23 cellular contexts compared by ENCODE assay signal in the genomic region with DNA sequence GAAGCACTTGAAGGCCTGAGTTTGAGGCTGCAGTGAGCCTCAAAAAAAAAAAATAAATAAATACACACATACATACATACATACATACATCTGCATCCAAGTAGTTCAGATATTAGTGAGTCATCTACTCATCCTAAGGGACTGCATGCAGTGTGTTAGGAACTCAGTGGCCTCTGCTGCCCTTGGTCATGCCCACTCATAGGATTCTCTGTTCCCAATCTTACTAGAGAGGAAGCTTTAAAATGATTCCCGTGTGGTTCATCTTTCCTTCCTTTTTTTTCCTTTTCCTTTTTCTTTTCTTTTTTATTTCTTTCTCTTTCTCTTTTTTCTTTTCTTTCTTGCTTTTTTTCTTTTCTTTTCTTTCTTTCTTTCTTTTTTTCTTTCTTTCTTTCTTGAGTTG. TPM values are rescaled to one million over a fixed set of nuclear protein-coding genes. Genes with fewer than 3 reads are reported as not detected.
A peak's percentile ranks its signal among the peaks of the same experiment; 100 is the strongest.
DNase-seq lines count a peak whose midpoint lies in the region; ATAC-seq, FAIRE-seq and TF ChIP-seq lines count a peak whose summit lies in the region.
"Had no signal": no experiment of that assay in that cellular context is flagged by ENCODE, and none has a peak within 500 bp of the region (broad histone marks: within the 10 kb centered on the region; RNA-seq: fewer than 3 reads in every experiment).

No MANE protein-coding gene starts in this region.

- H3K9me3 ChIP-seq in HepG2 (ENCODE audit: low read length) = no peaks in the 10 kb centered on the region
- H3K9me3 ChIP-seq in right lobe of liver = no peaks in the 10 kb centered on the region
- no peaks in the 10 kb centered on the region for H3K9me3 ChIP-seq in PC-3 (ENCODE audit: low read length)
- H3K9me3 ChIP-seq in hepatocyte (ENCODE audit: low read depth) = no peaks in the 10 kb centered on the region
- no peaks in the 10 kb centered on the region for H3K9me3 ChIP-seq in transverse colon
- H3K9me3 ChIP-seq: Caco-2 had no signal

- no peak overlapping the region for H3K27ac Mint-ChIP-seq in T-helper 2 cell treated with Interferon-gamma antibody and Interleukin-4, amounts not matched to agents 5 μg/mL and 100 μg/mL, for 36 hours
- H3K27ac Mint-ChIP-seq: B cell; CD4-positive, alpha-beta T cell; CD8-positive, alpha-beta T cell had no signal

- no TSS peak for BruUV-seq in HepG2 (replicated peaks; lab: Mats Ljungman, UMichigan)
- no TSS peak for BruUV-seq in PC-3 (replicated peaks; lab: Mats Ljungman, UMichigan)

- no peak for TF ChIP-seq CTCF in HepG2 (CRISPR knock-in tag; IDR thresholded peaks at IDR 0.05)
- TF ChIP-seq CTCF in right lobe of liver (IDR thresholded peaks at IDR 0.05) = no peak
- TF ChIP-seq CTCF in PC-3 (conservative IDR thresholded peaks at IDR 0.05; ENCODE audit: low read depth, low read length) = no peak
- TF ChIP-seq CTCF in hepatocyte (IDR thresholded peaks at IDR 0.05; ENCODE audit: poor library complexity) = no peak
- TF ChIP-seq CTCF in transverse colon (IDR thresholded peaks at IDR 0.05) = no peak

- intact Hi-C loops in HepG2 (cut with micrococcal nuclease; ENCODE audit: unreplicated experiment) = no loop called here
- intact Hi-C loops in right lobe of liver (cut with DNase I) = no loop called here
- intact Hi-C loops in PC-3 (cut with micrococcal nuclease) = no loop called here
- intact Hi-C loops in transverse colon (cut with DNase I; ENCODE audit: low total_unique reads) = no loop called here
- intact Hi-C loops in Right ventricle myocardium inferior (cut with DNase I) = no loop called here

- 78% methylated on average over 1 of the region's 1 CpG for WGBS in HepG2 (ENCODE audit: low lambda C conversion rate)
- 31% methylated on average over 1 of the region's 1 CpG for whole genome bisulfite sequencing in right lobe of liver (ENCODE audit: insufficient coverage, low coverage, low lambda C conversion rate, missing lambda C conversion rate)
- WGBS in hepatocyte (ENCODE audit: low lambda C conversion rate, missing lambda C conversion rate) = 73% methylated on average over 1 of the region's 1 CpG
- 78% methylated on average over 1 of the region's 1 CpG; no CpG with 5 or more reads in 1 of the 2 donors for WGBS in transverse colon (ENCODE audit: low coverage in 1 of 2), 2 donors

- H3K4me3 Mint-ChIP-seq in T-helper 2 cell treated with Interferon-gamma antibody and Interleukin-4, amounts not matched to agents 5 μg/mL and 100 μg/mL, for 36 hours = no peak overlapping the region
- H3K4me3 Mint-ChIP-seq: B cell; CD4-positive, alpha-beta T cell; CD8-positive, alpha-beta T cell had no signal

- in situ Hi-C loops in HepG2 (cut with HindIII; ENCODE audit: extremely low pct_ligation_motif_present, low pct_unique_long_range_greater_than_20kb) (no loop called here), transverse colon (cut with MboI; ENCODE audit: low pct_ligation_motif_present in 1 of 4, low pct_unique_long_range_greater_than_20kb in 1 of 4, low sequenced_read_pairs in 3 of 4) (no loop called here)

- TF ChIP-seq POLR2A in HepG2 (IDR thresholded peaks at IDR 0.05; ENCODE audit: insufficient read depth in 1 of 2, low read depth in 2 of 2, low read length in 2 of 2) (no peak), right lobe of liver (IDR thresholded peaks at IDR 0.05) (no peak), transverse colon (IDR thresholded peaks at IDR 0.05) (no peak)

- no peaks in the 10 kb centered on the region for H3K36me3 ChIP-seq in HepG2 (replicated peaks in 1 of 2; ENCODE audit: control insufficient read depth in 1 of 2, insufficient read depth in 2 of 2, low read length in 2 of 2)
- H3K36me3 ChIP-seq in right lobe of liver = no peaks in the 10 kb centered on the region
- no peaks in the 10 kb centered on the region for H3K36me3 ChIP-seq in PC-3 (ENCODE audit: low read depth, low read length)
- H3K36me3 ChIP-seq in hepatocyte (replicated peaks; ENCODE audit: insufficient read depth, low read depth) = no peaks in the 10 kb centered on the region
- H3K36me3 ChIP-seq in transverse colon = no peaks in the 10 kb centered on the region
- H3K36me3 ChIP-seq: BLaER1 treated with 17β-estradiol and CSF1 and Interleukin-3, amounts not matched to agents 10 nM and 100 nM had no signal

- H3K79me2 ChIP-seq in HepG2 (ENCODE audit: insufficient read depth, low read length) (no peaks in the 10 kb centered on the region), PC-3 (ENCODE audit: low read length) (no peaks in the 10 kb centered on the region), hepatocyte (no peaks in the 10 kb centered on the region)

- H3K4me2 ChIP-seq in HepG2 (ENCODE audit: low read depth, low read length) (no peak overlapping the region), PC-3 (ENCODE audit: low read length) (peak overlapping the region; percentile 15; the same call in 1 of the 2 replicates), hepatocyte (no peak overlapping the region)
- H3K4me2 ChIP-seq: BLaER1 treated with 17β-estradiol and CSF1 and Interleukin-3, amounts not matched to agents 10 nM and 100 nM had no signal

- no peak overlapping the region for H3K9ac ChIP-seq in HepG2 (ENCODE audit: insufficient read depth, low read depth, low read length)
- H3K9ac ChIP-seq in PC-3 (ENCODE audit: low read length) = peak overlapping the region; percentile 52
- H3K9ac ChIP-seq: BLaER1 treated with 17β-estradiol and CSF1 and Interleukin-3, amounts not matched to agents 10 nM and 100 nM had no signal

- peaks cover 4% of the 10 kb centered on the region for H3K27me3 Mint-ChIP-seq in T-helper 2 cell treated with Interferon-gamma antibody and Interleukin-4, amounts not matched to agents 5 μg/mL and 100 μg/mL, for 36 hours (ENCODE audit: low read depth)
- H3K27me3 Mint-ChIP-seq: B cell; CD4-positive, alpha-beta T cell had no signal

- no peaks in the 10 kb centered on the region for H4K20me1 ChIP-seq in HepG2 (ENCODE audit: insufficient read depth, low read length)
- H4K20me1 ChIP-seq in PC-3 (ENCODE audit: low read length) = no peaks in the 10 kb centered on the region
- no peaks in the 10 kb centered on the region for H4K20me1 ChIP-seq in hepatocyte (ENCODE audit: insufficient read depth, poor library complexity, severe bottlenecking)
- H4K20me1 ChIP-seq: BLaER1 treated with 17β-estradiol and CSF1 and Interleukin-3, amounts not matched to agents 10 nM and 100 nM had no signal

- no peaks in the 10 kb centered on the region for H3K4me1 Mint-ChIP-seq in T-helper 2 cell treated with Interferon-gamma antibody and Interleukin-4, amounts not matched to agents 5 μg/mL and 100 μg/mL, for 36 hours (ENCODE audit: low read depth)
- H3K4me1 Mint-ChIP-seq: B cell had no signal

- H3K9me2 ChIP-seq in PC-3 (replicated peaks; ENCODE audit: low read length) (no peaks in the 10 kb centered on the region), hepatocyte (replicated peaks; ENCODE audit: insufficient read depth) (no peaks in the 10 kb centered on the region)

- no peaks in the 10 kb centered on the region for H3K36me3 Mint-ChIP-seq in T-helper 2 cell treated with Interferon-gamma antibody and Interleukin-4, amounts not matched to agents 5 μg/mL and 100 μg/mL, for 36 hours (ENCODE audit: low read depth)
- H3K36me3 Mint-ChIP-seq: CD8-positive, alpha-beta T cell had no signal

- H2AFZ ChIP-seq in HepG2 (ENCODE audit: low read length) (no peak overlapping the region), PC-3 (ENCODE audit: low read length) (no peak overlapping the region), hepatocyte (no peak overlapping the region)

- no peak for DNase-seq in HepG2 (ENCODE audit: low spot score)
- DNase-seq in right lobe of liver = no peak
- DNase-seq in PC-3 = no peak
- no peak for DNase-seq in hepatocyte (ENCODE audit: low spot score)
- no peak for DNase-seq in transverse colon
- no peak for DNase-seq in Right ventricle myocardium inferior (ENCODE audit: missing footprints)
- no peak for DNase-seq in NCI-H2196 treated with DMSO at 0.1 percent for 48 hours (lab: John Stamatoyannopoulos, UW; ENCODE audit: unreplicated experiment)
- DNase-seq in T-helper 2 cell treated with Interferon-gamma antibody and Interleukin-4, amounts not matched to agents 5 μg/mL and 100 μg/mL, for 36 hours (ENCODE audit: low spot score) = no peak
- DNase-seq: 8988T; AML-193; CD4-positive, alpha-beta T cell; CD8-positive, alpha-beta T cell; DMS79 treated with DMSO at 0.1 percent for 48 hours; GF-D8 had no signal

- FAIRE-seq in HepG2 (lab: Jason Lieb, UNC) = no peak
- FAIRE-seq: A204.1, D721Med, G401.6, GM12891, GM19239 had no signal

- no peaks in the 10 kb centered on the region for H3F3A ChIP-seq in PC-3 (ENCODE audit: low read length, unreplicated experiment)

- POLR2A ChIA-PET in HepG2 (lab: Yijun Ruan, JAX) = no interaction called here
- POLR2A ChIA-PET in PC-3 (lab: Charles Lee; ENCODE audit: unreplicated experiment) = no interaction called here

- CTCF ChIA-PET in HepG2 (lab: Yijun Ruan, JAX; ENCODE audit: low intra/inter-chr PET ratio, low total read pairs) = no interaction called here
- CTCF ChIA-PET in PC-3 (lab: Charles Lee) = no interaction called here

- H3K4me1 ChIP-seq in HepG2 (ENCODE audit: insufficient read depth, low read length) (peaks cover 31% of the 10 kb centered on the region), right lobe of liver (no peaks in the 10 kb centered on the region), PC-3 (ENCODE audit: insufficient read depth, low read length) (peaks cover 14% of the 10 kb centered on the region), hepatocyte (ENCODE audit: insufficient read depth) (no peaks in the 10 kb centered on the region), transverse colon (peaks cover 0 to 5% (median 0%) of the 10 kb centered on the region in 4 donors)
- H3K4me1 ChIP-seq: BLaER1 treated with 17β-estradiol and CSF1 and Interleukin-3, amounts not matched to agents 10 nM and 100 nM had no signal

- H3K27me3 ChIP-seq in HepG2 (ENCODE audit: control insufficient read depth in 1 of 2, insufficient read depth in 2 of 2, low read length in 2 of 2) = no peaks in the 10 kb centered on the region
- no peaks in the 10 kb centered on the region for H3K27me3 ChIP-seq in right lobe of liver
- no peaks in the 10 kb centered on the region for H3K27me3 ChIP-seq in PC-3 (ENCODE audit: low read length)
- H3K27me3 ChIP-seq in hepatocyte = no peaks in the 10 kb centered on the region
- H3K27me3 ChIP-seq in transverse colon = no peaks in the 10 kb centered on the region

- no peak for TF ChIP-seq RAD21 in HepG2 (CRISPR knock-in tag; IDR thresholded peaks at IDR 0.05)

- no peaks in the 10 kb centered on the region for H3K9me3 Mint-ChIP-seq in T-helper 2 cell treated with Interferon-gamma antibody and Interleukin-4, amounts not matched to agents 5 μg/mL and 100 μg/mL, for 36 hours
- H3K9me3 Mint-ChIP-seq: CD4-positive, alpha-beta T cell; CD8-positive, alpha-beta T cell had no signal

- H3K27ac ChIP-seq in HepG2 (ENCODE audit: extremely low read length, insufficient read depth, low read length) = peak overlapping the region; percentile 95
- H3K27ac ChIP-seq in right lobe of liver = no peak overlapping the region
- H3K27ac ChIP-seq in PC-3 (ENCODE audit: low read length) = peak overlapping the region; percentile 88
- peak overlapping the region; percentile 88 for H3K27ac ChIP-seq in hepatocyte
- H3K27ac ChIP-seq in transverse colon = peak overlapping the region; percentile 51 to 61 (median 58)
- H3K27ac ChIP-seq: BLaER1 treated with 17β-estradiol and CSF1 and Interleukin-3, amounts not matched to agents 10 nM and 100 nM; C4-2B had no signal

- ATAC-seq in HepG2 = no peak
- no peak for ATAC-seq in right lobe of liver
- no peak for ATAC-seq in PC-3
- ATAC-seq in Right ventricle myocardium inferior = no peak
- ATAC-seq: CD8-positive, alpha-beta T cell had no signal

- H3K4me3 ChIP-seq in HepG2 (replicated peaks in 1 of 3; ENCODE audit: insufficient read depth in 1 of 3, low read depth in 2 of 3, low read length in 3 of 3) (no peak overlapping the region), right lobe of liver (no peak overlapping the region), PC-3 (ENCODE audit: low read length) (no peak overlapping the region), hepatocyte (no peak overlapping the region), transverse colon (no peak overlapping the region)
- H3K4me3 ChIP-seq: BLaER1 treated with 17β-estradiol and CSF1 and Interleukin-3, amounts not matched to agents 10 nM and 100 nM had no signal

- TF ChIP-seq EP300 in HepG2 (IDR thresholded peaks at IDR 0.05; ENCODE audit: low read depth in 2 of 2, low read length in 2 of 2) = no peak
- TF ChIP-seq EP300 in HepG2 (CRISPR knock-in tag; IDR thresholded peaks at IDR 0.05; ENCODE audit: borderline replicate concordance) = no peak
- TF ChIP-seq EP300 in transverse colon (IDR thresholded peaks at IDR 0.05; ENCODE audit: low read depth) = no peak

RNA-seq across cellular contexts. Expression of gene YIPF6, which starts 10.9 kb away (rescaled TPM):
- total RNA-seq in HepG2 (2016; rRNA removed; fragmentation: Illumina TruSeq; extraction: Trizol) = 36.7 and 43.6 TPM in 2 replicates
- total RNA-seq in HepG2 (2016; cell fraction: cytosol; rRNA removed; fragmentation: Illumina TruSeq; extraction: Trizol; ENCODE audit: low read depth) = 18.9 and 19.9 TPM in 2 replicates
- total RNA-seq in HepG2 (2016; cell fraction: insoluble cytoplasmic fraction; rRNA removed; fragmentation: Illumina TruSeq; extraction: Trizol) = 38.7 and 43.0 TPM in 2 replicates
- total RNA-seq in HepG2 (2016; cell fraction: membrane; rRNA removed; fragmentation: Illumina TruSeq; extraction: Trizol) = 17.0 and 24.1 TPM in 2 replicates
- 37.3 and 42.4 TPM in 2 replicates for total RNA-seq in HepG2 (2016; cell fraction: nucleus; rRNA removed; fragmentation: Illumina TruSeq; extraction: Trizol)
- polyA plus RNA-seq in HepG2 (2011; rRNA removed) = 28.5 and 37.8 TPM in 2 replicates
- 18.2 and 24.7 TPM in 2 replicates for polyA plus RNA-seq in HepG2 (2011; cell fraction: cytosol; rRNA removed)
- polyA plus RNA-seq in HepG2 (2011; cell fraction: nucleus; rRNA removed) = 7.8 and 12.2 TPM in 2 replicates
- 25.2 and 32.7 TPM in 2 replicates for polyA plus RNA-seq in HepG2 (2012)
- 9.9 and 11.2 TPM in 2 replicates for polyA plus RNA-seq in HepG2 (2016; cell fraction: cytosol; fragmentation: Illumina TruSeq; extraction: Trizol; ENCODE audit: low read depth)
- polyA plus RNA-seq in HepG2 (2016; cell fraction: insoluble cytoplasmic fraction; fragmentation: Illumina TruSeq; extraction: Trizol; ENCODE audit: low read depth) = 20.1 and 23.7 TPM in 2 replicates
- polyA plus RNA-seq in HepG2 (2016; cell fraction: membrane; fragmentation: Illumina TruSeq; extraction: Trizol; ENCODE audit: low read depth) = 11.4 and 12.1 TPM in 2 replicates
- 35.5 and 36.8 TPM in 2 replicates for polyA plus RNA-seq in HepG2 (2016; cell fraction: nucleus; fragmentation: Illumina TruSeq; extraction: Trizol; ENCODE audit: insufficient read depth, low read depth)
- 30.2 and 47.3 TPM in 2 replicates for polyA minus RNA-seq in HepG2 (2011; rRNA and poly(A)+ RNA removed; ENCODE audit: low replicate concordance)
- polyA minus RNA-seq in HepG2 (2011; cell fraction: cytosol; rRNA and poly(A)+ RNA removed) = 18.5 and 19.6 TPM in 2 replicates
- polyA minus RNA-seq in HepG2 (2011; cell fraction: nucleus; rRNA and poly(A)+ RNA removed) = 27.2 and 27.5 TPM in 2 replicates
- 10 to 100 TPM; 24.9 to 37.0 (median 30.9) TPM for total RNA-seq in right lobe of liver
- total RNA-seq in PC-3 (2014; rRNA removed) = 36.1 and 37.0 TPM in 2 replicates
- 40.2 and 45.5 TPM in 2 replicates for total RNA-seq in hepatocyte
- 45.5 and 51.3 TPM in 2 replicates for polyA plus RNA-seq in hepatocyte
- total RNA-seq in transverse colon = 10 to 100 TPM; 10.8 to 33.0 (median 21.0) TPM
- 31.9 TPM for total RNA-seq in Right ventricle myocardium inferior

RNA-seq across cellular contexts. Expression of gene OPHN1, which starts 54.6 kb away (rescaled TPM):
- 1.7 and 29.5 TPM in 2 replicates for total RNA-seq in HepG2 (2016; rRNA removed; fragmentation: Illumina TruSeq; extraction: Trizol)
- 1.9 and 2.5 TPM in 2 replicates for total RNA-seq in HepG2 (2016; cell fraction: cytosol; rRNA removed; fragmentation: Illumina TruSeq; extraction: Trizol; ENCODE audit: low read depth)
- 1.3 and 1.6 TPM in 2 replicates for total RNA-seq in HepG2 (2016; cell fraction: insoluble cytoplasmic fraction; rRNA removed; fragmentation: Illumina TruSeq; extraction: Trizol)
- total RNA-seq in HepG2 (2016; cell fraction: membrane; rRNA removed; fragmentation: Illumina TruSeq; extraction: Trizol) = 0.83 and 0.93 TPM in 2 replicates
- 4.3 and 5.3 TPM in 2 replicates for total RNA-seq in HepG2 (2016; cell fraction: nucleus; rRNA removed; fragmentation: Illumina TruSeq; extraction: Trizol)
- 1.1 and 1.6 TPM in 2 replicates for polyA plus RNA-seq in HepG2 (2011; rRNA removed)
- 0.68 and 0.94 TPM in 2 replicates for polyA plus RNA-seq in HepG2 (2011; cell fraction: cytosol; rRNA removed)
- polyA plus RNA-seq in HepG2 (2011; cell fraction: nucleus; rRNA removed) = 1.5 and 2.6 TPM in 2 replicates
- polyA plus RNA-seq in HepG2 (2012) = 1.0 and 1.7 TPM in 2 replicates
- polyA plus RNA-seq in HepG2 (2016; cell fraction: cytosol; fragmentation: Illumina TruSeq; extraction: Trizol; ENCODE audit: low read depth) = 0.06 and 0.07 TPM in 2 replicates
- 0.72 and 0.86 TPM in 2 replicates for polyA plus RNA-seq in HepG2 (2016; cell fraction: insoluble cytoplasmic fraction; fragmentation: Illumina TruSeq; extraction: Trizol; ENCODE audit: low read depth)
- polyA plus RNA-seq in HepG2 (2016; cell fraction: membrane; fragmentation: Illumina TruSeq; extraction: Trizol; ENCODE audit: low read depth) = 0.15 TPM in 2 replicates
- 2.3 and 3.2 TPM in 2 replicates for polyA plus RNA-seq in HepG2 (2016; cell fraction: nucleus; fragmentation: Illumina TruSeq; extraction: Trizol; ENCODE audit: insufficient read depth, low read depth)
- polyA minus RNA-seq in HepG2 (2011; rRNA and poly(A)+ RNA removed; ENCODE audit: low replicate concordance) = 2.3 and 16.7 TPM in 2 replicates
- 1.9 and 3.8 TPM in 2 replicates for polyA minus RNA-seq in HepG2 (2011; cell fraction: cytosol; rRNA and poly(A)+ RNA removed)
- polyA minus RNA-seq in HepG2 (2011; cell fraction: nucleus; rRNA and poly(A)+ RNA removed) = 5.3 and 6.0 TPM in 2 replicates
- total RNA-seq in right lobe of liver = 1 to 10 TPM in 2 of 6 experiments, under 1 TPM in 4; 0.47 to 1.2 (median 0.81) TPM
- 6.0 and 8.6 TPM in 2 replicates for total RNA-seq in PC-3 (2014; rRNA removed)
- total RNA-seq in hepatocyte = 5.6 and 10.3 TPM in 2 replicates
- 4.5 and 4.8 TPM in 2 replicates for polyA plus RNA-seq in hepatocyte
- 1 to 10 TPM; 2.8 to 8.7 (median 6.6) TPM for total RNA-seq in transverse colon
- total RNA-seq in Right ventricle myocardium inferior = 8.0 TPM
- total RNA-seq: CD4-positive, alpha-beta T cell had no signal

Comparison
In these comparisons a context has a peak if more than half of its experiments do, and no peak if none do; other contexts are left out.
1. H3K27ac ChIP-seq: peak in HepG2 (single experiment), PC-3 (single experiment), hepatocyte (single experiment) and transverse colon (4 of 4); none in right lobe of liver (0 of 3).